30 cellular contexts compared by ENCODE assay signal in genomic region chr5:181058786-181059296, GRCh38. TPM values are rescaled to one million over a fixed set of nuclear protein-coding genes. Genes with fewer than 3 reads are reported as not detected.
DNase-seq lines count a peak whose midpoint lies in the region; ATAC-seq and TF ChIP-seq lines count a peak whose summit lies in the region.
"Had no signal": no experiment of that assay in that cellular context is flagged by ENCODE, and none has a peak within 500 bp of the region (broad histone marks: within the 10 kb centered on the region; RNA-seq: fewer than 3 reads in every experiment).

No MANE protein-coding gene starts in this region.

- peaks cover 28% of the 10 kb centered on the region for H3K4me1 ChIP-seq in left ventricle myocardium inferior
- peaks cover 0 to 16% (median under 1%) of the 10 kb centered on the region in 12 donors for H3K4me1 ChIP-seq in heart left ventricle
- H3K4me1 ChIP-seq in hepatocyte (ENCODE audit: insufficient read depth), result no peaks in the 10 kb centered on the region
- H3K4me1 ChIP-seq: psoas muscle had no signal

- H3K36me3 ChIP-seq in left ventricle myocardium inferior, result no peaks in the 10 kb centered on the region
- H3K36me3 ChIP-seq in heart left ventricle, result peaks cover 0 to 11% (median 0%) of the 10 kb centered on the region in 9 donors
- H3K36me3 ChIP-seq in hepatocyte (replicated peaks; ENCODE audit: insufficient read depth, low read depth), result no peaks in the 10 kb centered on the region
- H3K36me3 ChIP-seq: MG63, thyroid gland had no signal

- no peak for TF ChIP-seq CTCF in left ventricle myocardium inferior (IDR thresholded peaks at IDR 0.05; ENCODE audit: borderline replicate concordance)
- no peak for TF ChIP-seq CTCF in heart left ventricle (IDR thresholded peaks at IDR 0.05)
- TF ChIP-seq CTCF in hepatocyte (IDR thresholded peaks at IDR 0.05; ENCODE audit: poor library complexity), result no peak
- TF ChIP-seq CTCF in nephron progenitor cell (IDR thresholded peaks at IDR 0.05), result no peak

- H3K27me3 ChIP-seq in left ventricle myocardium inferior (ENCODE audit: low read depth), result peaks cover 98% of the 10 kb centered on the region
- H3K27me3 ChIP-seq in heart left ventricle, result peaks cover 22 to 97% (median 71%) of the 10 kb centered on the region in 9 donors
- H3K27me3 ChIP-seq in hepatocyte, result peaks cover 90% of the 10 kb centered on the region
- H3K27me3 ChIP-seq: thyroid gland had no signal

- WGBS in heart left ventricle, 4 donors, result 16 to 35% (median 28%) methylated on average over 18 to 22 of the region's 22 CpGs
- 13% methylated on average over 21 of the region's 22 CpGs for WGBS in hepatocyte (ENCODE audit: low lambda C conversion rate, missing lambda C conversion rate)

- H3K79me2 ChIP-seq in hepatocyte, result no peaks in the 10 kb centered on the region

- intact Hi-C loops in left ventricle myocardium inferior (cut with micrococcal nuclease), result no loop called here
- intact Hi-C loops in heart left ventricle (cut with DNase I), result loop anchor here in 2 of 10 donors (10.0 kb wide), 2 partner anchors 96 to 274 kb away; no protein-coding TSS in a partner anchor

- peaks cover 16% of the 10 kb centered on the region for H3K4me1 Mint-ChIP-seq in nephron progenitor cell

- H3K4me3 Mint-ChIP-seq in nephron progenitor cell, result peak overlapping the region; percentile 37
- H3K4me3 Mint-ChIP-seq: CD8-positive, alpha-beta T cell; HFFc6; stimulated activated memory B cell treated with anti-CD40 and anti-IgM and Interleukin-4, amounts not matched to agents 10 μg/mL and 1 μg/mL and 100 μg/mL, for 72 hours had no signal

- H4K20me1 ChIP-seq in hepatocyte (ENCODE audit: insufficient read depth, poor library complexity, severe bottlenecking), result no peaks in the 10 kb centered on the region

- H3K9me3 Mint-ChIP-seq in nephron progenitor cell, result peaks cover 27% of the 10 kb centered on the region
- H3K9me3 Mint-ChIP-seq: activated T-helper 2 cell treated with anti-CD3 and anti-CD28 coated beads, Interferon-gamma antibody, Interleukin-2, Interleukin-4, amounts not matched to agents 10 μg/mL and 5 μg/mL and 100 μg/mL, durations not matched to agents 14 hours and 24 hours and 36 hours; CD8-positive, alpha-beta T cell; HFFc6 had no signal

- H3K9me3 ChIP-seq in left ventricle myocardium inferior (replicated peaks), result no peaks in the 10 kb centered on the region
- H3K9me3 ChIP-seq in heart left ventricle, result no peaks in the 10 kb centered on the region
- H3K9me3 ChIP-seq in hepatocyte (ENCODE audit: low read depth), result no peaks in the 10 kb centered on the region
- H3K9me3 ChIP-seq: MG63, psoas muscle, thyroid gland had no signal

- no peak overlapping the region for H2AFZ ChIP-seq in hepatocyte

- peak overlapping the region; percentile 73 for H3K4me2 ChIP-seq in hepatocyte

- ATAC-seq in heart left ventricle (no peak), HG02840 (IDR thresholded peaks at IDR 0.05; ENCODE audit: low FRiP score, unreplicated experiment) (no peak)
- ATAC-seq: CD8-positive, alpha-beta T cell; psoas muscle; stimulated activated memory B cell treated with anti-CD40 and anti-IgM and Interleukin-4, amounts not matched to agents 10 μg/mL and 1 μg/mL and 100 μg/mL, for 72 hours had no signal

- no peak overlapping the region for H3K27ac Mint-ChIP-seq in nephron progenitor cell
- H3K27ac Mint-ChIP-seq: activated T-helper 2 cell treated with anti-CD3 and anti-CD28 coated beads, Interferon-gamma antibody, Interleukin-2, Interleukin-4, amounts not matched to agents 10 μg/mL and 5 μg/mL and 100 μg/mL, durations not matched to agents 14 hours and 24 hours and 36 hours; CD8-positive, alpha-beta T cell; HFFc6; stimulated activated memory B cell treated with anti-CD40 and anti-IgM and Interleukin-4, amounts not matched to agents 10 μg/mL and 1 μg/mL and 100 μg/mL, for 72 hours had no signal

- H3K36me3 Mint-ChIP-seq in nephron progenitor cell (ENCODE audit: low read depth), result no peaks in the 10 kb centered on the region
- H3K36me3 Mint-ChIP-seq: CD8-positive, alpha-beta T cell; stimulated activated memory B cell treated with anti-CD40 and anti-IgM and Interleukin-4, amounts not matched to agents 10 μg/mL and 1 μg/mL and 100 μg/mL, for 72 hours had no signal

- no peak for TF ChIP-seq POLR2A in heart left ventricle (IDR thresholded peaks at IDR 0.05)

- H3K9me2 ChIP-seq in hepatocyte (replicated peaks; ENCODE audit: insufficient read depth), result no peaks in the 10 kb centered on the region

- DNase-seq in left ventricle myocardium inferior (no peak), heart left ventricle (no peak), hepatocyte (ENCODE audit: low spot score) (no peak), nephron progenitor cell (no peak), NCI-H524 (lab: John Stamatoyannopoulos, UW) (no peak), occipital lobe (lab: John Stamatoyannopoulos, UW) (no peak)
- DNase-seq in stimulated activated CD4-positive, alpha-beta T cell treated with anti-CD3 and anti-CD28 coated beads, Interleukin-4, amount 100 ng/mL, for 24 hours, result no peak
- DNase-seq: activated CD4-positive, alpha-beta T cell treated with anti-CD3 and anti-CD28 coated beads, Interleukin-2, amount 50 U/mL, for 4 hours; CD8-positive, alpha-beta T cell; erythroblast; HFFc6; KBM-7; NCI-H1417 treated with DMSO at 0.1 percent for 48 hours; NCI-H510A treated with DMSO at 0.1 percent for 48 hours; NK-92 treated with Interleukin-12 subunit alpha and Interleukin-12 subunit beta, amount 100 ng/mL, for 24 hours; psoas muscle; SIG-M5; stimulated activated CD4-positive, alpha-beta T cell treated with anti-CD3 and anti-CD28 coated beads, Interleukin-2, amount 100 ng/mL, for 48 hours; SW 1271; T1000 had no signal

- peak overlapping the region; percentile 21 for H3K27ac ChIP-seq in left ventricle myocardium inferior (replicated peaks)
- no peak overlapping the region for H3K27ac ChIP-seq in heart left ventricle
- no peak overlapping the region for H3K27ac ChIP-seq in hepatocyte
- H3K27ac ChIP-seq: psoas muscle, skin epidermis, thyroid gland had no signal

- peak overlapping the region; percentile 5 for H3K4me3 ChIP-seq in left ventricle myocardium inferior
- H3K4me3 ChIP-seq in heart left ventricle, result peak overlapping the region in 1 of 12 donors; percentile 5
- H3K4me3 ChIP-seq in hepatocyte, result no peak overlapping the region
- H3K4me3 ChIP-seq: lung, MG63, psoas muscle, skin epidermis, thyroid gland had no signal

- peaks cover 100% of the 10 kb centered on the region for H3K27me3 Mint-ChIP-seq in nephron progenitor cell (ENCODE audit: low read depth, poor library complexity)

RNA-seq across cellular contexts. Expression of gene BTNL9, which starts 18.8 kb away (rescaled TPM):
- total RNA-seq in left ventricle myocardium inferior, result 38.5 TPM
- 10 to 100 TPM; 28.6 to 75.0 (median 34.9) TPM for total RNA-seq in heart left ventricle
- 10 to 100 TPM; 32.5 to 88.2 TPM for polyA plus RNA-seq in heart left ventricle
- 0.27 and 1.0 TPM in 2 replicates for total RNA-seq in hepatocyte
- 0.11 and 1.4 TPM in 2 replicates for polyA plus RNA-seq in hepatocyte
- total RNA-seq in occipital lobe, result 0.78 TPM
- total RNA-seq: A172; activated T-helper 2 cell treated with anti-CD3 and anti-CD28 coated beads, Interferon-gamma antibody, Interleukin-2, Interleukin-4, amounts not matched to agents 10 μg/mL and 5 μg/mL and 100 μg/mL, durations not matched to agents 14 hours and 24 hours and 36 hours; CD8-positive, alpha-beta T cell; fibroblast of villous mesenchyme; HFFc6; kidney epithelial cell had no signal

Comparison
In these comparisons a context has a peak if more than half of its experiments do, and no peak if none do; other contexts are left out.
1. RNA of gene BTNL9, which starts 18.8 kb away (total RNA-seq): 38.5 TPM in left ventricle myocardium inferior (single experiment) and 28.6 to 75.0 TPM in heart left ventricle; 0.78 TPM in occipital lobe (single experiment) and 0.27 to 1.0 TPM in hepatocyte; every median in the first group is over 10 times any median in the second.